In genomic region chr20:50916257-50916656, GRCh38 we compare ENCODE assay signal across 9 cellular contexts. TPM values are rescaled to one million over a fixed set of nuclear protein-coding genes. Genes with fewer than 3 reads are reported as not detected.
A peak's percentile ranks its signal among the peaks of the same experiment; 100 is the strongest.
DNase-seq lines count a peak whose midpoint lies in the region; ATAC-seq and TF ChIP-seq lines count a peak whose summit lies in the region.
"Had no signal": no experiment of that assay in that cellular context is flagged by ENCODE, and none has a peak within 500 bp of the region (broad histone marks: within the 10 kb centered on the region; RNA-seq: fewer than 3 reads in every experiment).

No MANE protein-coding gene starts in this region.

- TF ChIP-seq RAD21 in Ishikawa (IDR thresholded peaks at IDR 0.05; ENCODE audit: low read depth), result no peak

- ATAC-seq in GM21528 (IDR thresholded peaks at IDR 0.05; ENCODE audit: low FRiP score, unreplicated experiment), result no peak
- ATAC-seq in stimulated activated naive B cell treated with anti-CD40 and anti-IgM and Interleukin-4, amounts not matched to agents 10 μg/mL and 1 μg/mL and 100 μg/mL, for 72 hours (replicated peaks), result no peak

- no peaks in the 10 kb centered on the region for H3K9me3 ChIP-seq in BE2C

- in situ Hi-C loops in G401 (cut with HindIII; ENCODE audit: low sequenced_read_pairs), result no loop called here

- no peak overlapping the region for H3K4me3 Mint-ChIP-seq in stimulated activated naive B cell treated with anti-CD40 and anti-IgM and Interleukin-4, amounts not matched to agents 10 μg/mL and 1 μg/mL and 100 μg/mL, for 72 hours

- peaks cover 41% of the 10 kb centered on the region for H3K4me1 ChIP-seq in BE2C

- H3K4me3 ChIP-seq in BE2C (ENCODE audit: low read depth, low read length), result no peak overlapping the region
- H3K4me3 ChIP-seq in cardiac fibroblast (replicated peaks in 1 of 2; ENCODE audit: low read depth in 2 of 2, low read length in 2 of 2), result no peak overlapping the region

- no peaks in the 10 kb centered on the region for H3K27me3 Mint-ChIP-seq in stimulated activated naive B cell treated with anti-CD40 and anti-IgM and Interleukin-4, amounts not matched to agents 10 μg/mL and 1 μg/mL and 100 μg/mL, for 72 hours

- peaks cover 35% of the 10 kb centered on the region for H3K36me3 ChIP-seq in BE2C

- no peak overlapping the region for H3K27ac Mint-ChIP-seq in stimulated activated naive B cell treated with anti-CD40 and anti-IgM and Interleukin-4, amounts not matched to agents 10 μg/mL and 1 μg/mL and 100 μg/mL, for 72 hours

- DNase-seq in BE2C, result peak; percentile 19
- DNase-seq in cardiac fibroblast (ENCODE audit: low read depth in 2 of 2), result peak; percentile 52
- DNase-seq in lung microvascular endothelial cell (ENCODE audit: low read depth in 2 of 2), result peak; percentile 23 to 51
- DNase-seq in G401 (ENCODE audit: low spot score), result no peak
- DNase-seq in HuH-7.5 (ENCODE audit: low spot score), result no peak
- no peak for DNase-seq in stimulated activated naive B cell treated with anti-CD40 and anti-IgM and Interleukin-4, amounts not matched to agents 10 μg/mL and 1 μg/mL and 100 μg/mL, for 72 hours
- DNase-seq: anterior cingulate cortex had no signal

- H3K27me3 ChIP-seq in BE2C, result no peaks in the 10 kb centered on the region

- TF ChIP-seq CTCF in BE2C (IDR thresholded peaks at IDR 0.05; ENCODE audit: low read depth, low read length), result no peak
- no peak for TF ChIP-seq CTCF in cardiac fibroblast (IDR thresholded peaks at IDR 0.05; ENCODE audit: low read depth, low read length)

- H3K9me3 Mint-ChIP-seq in stimulated activated naive B cell treated with anti-CD40 and anti-IgM and Interleukin-4, amounts not matched to agents 10 μg/mL and 1 μg/mL and 100 μg/mL, for 72 hours, result no peaks in the 10 kb centered on the region

- peaks cover 47 to 80% of the 10 kb centered on the region in 2 donors for H3K4me1 Mint-ChIP-seq in stimulated activated naive B cell treated with anti-CD40 and anti-IgM and Interleukin-4, amounts not matched to agents 10 μg/mL and 1 μg/mL and 100 μg/mL, for 72 hours

- peaks cover 21 to 36% of the 10 kb centered on the region in 2 donors for H3K36me3 Mint-ChIP-seq in stimulated activated naive B cell treated with anti-CD40 and anti-IgM and Interleukin-4, amounts not matched to agents 10 μg/mL and 1 μg/mL and 100 μg/mL, for 72 hours

- no peak for TF ChIP-seq EP300 in Ishikawa (IDR thresholded peaks at IDR 0.05; ENCODE audit: borderline replicate concordance)

TF ChIP-seq in Ishikawa, 13 proteins besides CTCF, POLR2A, EP300 and RAD21:
- TF ChIP-seq TAF1 (IDR thresholded peaks at IDR 0.05; ENCODE audit: low read depth) (no peak), EGR1 (IDR thresholded peaks at IDR 0.05) (no peak), TEAD4 (IDR thresholded peaks at IDR 0.05) (no peak), USF1 (IDR thresholded peaks at IDR 0.05) (peak; percentile 79), MAX (IDR thresholded peaks at IDR 0.05) (no peak), YY1 (IDR thresholded peaks at IDR 0.05; ENCODE audit: low read depth) (no peak)

RNA-seq across cellular contexts. Expression of gene ADNP, which starts 15.0 kb away (rescaled TPM):
- polyA plus RNA-seq in BE2C (2012; ENCODE audit: insufficient read depth, insufficient read length, low read depth), result 82.1 TPM
- 24.6 and 24.8 TPM in 2 replicates for total RNA-seq in lung microvascular endothelial cell
- 11.9 and 16.5 TPM in 2 replicates for total RNA-seq in G401 (2014; rRNA removed; shearing (Covaris generic))

RNA-seq across cellular contexts. Expression of gene DPM1, which starts 42.1 kb away (rescaled TPM):
- 72.3 TPM for polyA plus RNA-seq in BE2C (2012; ENCODE audit: insufficient read depth, insufficient read length, low read depth)
- total RNA-seq in lung microvascular endothelial cell, result 41.6 and 43.3 TPM in 2 replicates
- 148 and 156 TPM in 2 replicates for total RNA-seq in G401 (2014; rRNA removed; shearing (Covaris generic))

RNA-seq across cellular contexts. Expression of gene MOCS3, which starts 42.4 kb away (rescaled TPM):
- 12.9 TPM for polyA plus RNA-seq in BE2C (2012; ENCODE audit: insufficient read depth, insufficient read length, low read depth)
- total RNA-seq in lung microvascular endothelial cell, result 5.4 and 7.9 TPM in 2 replicates
- 14.0 and 15.0 TPM in 2 replicates for total RNA-seq in G401 (2014; rRNA removed; shearing (Covaris generic))

Comparison
In these comparisons a context has a peak if more than half of its experiments do, and no peak if none do; other contexts are left out.
1. DNase-seq: peak in BE2C (single experiment), cardiac fibroblast (2 of 2) and lung microvascular endothelial cell (2 of 2); none in G401 (single experiment), HuH-7.5 (single experiment) and stimulated activated naive B cell treated with anti-CD40 and anti-IgM and Interleukin-4, amounts not matched to agents 10 μg/mL and 1 μg/mL and 100 μg/mL, for 72 hours (single experiment).